Comparison of ENCODE assay signal across 21 cellular contexts in the genomic region with DNA sequence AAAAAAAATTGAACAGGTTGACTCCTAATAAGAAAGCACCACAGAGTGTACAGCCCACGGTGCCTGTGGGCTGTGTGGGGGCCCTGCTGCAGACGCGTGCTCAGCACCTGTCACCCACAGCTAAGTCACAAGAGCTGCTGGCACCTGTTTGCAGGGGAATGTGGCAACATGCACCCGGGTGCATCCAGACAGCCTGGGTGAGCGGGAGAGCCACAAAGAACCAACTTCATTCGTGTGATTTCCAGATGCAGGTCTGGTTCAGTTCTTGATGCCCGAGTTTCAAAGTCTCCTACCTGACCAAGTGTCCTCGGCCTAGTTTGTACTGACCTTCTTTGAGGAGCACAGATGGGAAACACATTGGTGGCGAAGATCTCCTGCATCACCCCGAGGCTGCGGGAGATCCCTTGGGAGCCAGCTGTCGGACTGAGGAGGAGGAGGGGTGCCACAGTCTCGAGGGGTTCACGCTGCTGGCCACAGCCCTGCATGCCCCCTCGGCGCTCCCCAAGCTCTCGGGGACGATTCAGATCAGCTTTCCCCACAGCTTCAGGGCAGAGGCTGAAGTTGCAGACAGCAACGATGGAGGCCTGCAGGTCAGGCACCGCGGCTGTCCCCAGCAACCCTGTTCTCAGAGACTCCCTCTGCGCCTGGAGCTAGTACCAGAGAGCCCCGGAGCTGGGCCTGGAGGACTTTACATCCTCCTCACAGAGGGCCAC. TPM values are rescaled to one million over a fixed set of nuclear protein-coding genes. Genes with fewer than 3 reads are reported as not detected.
DNase-seq lines count a peak whose midpoint lies in the region; ATAC-seq and TF ChIP-seq lines count a peak whose summit lies in the region.
"Had no signal": no experiment of that assay in that cellular context is flagged by ENCODE, and none has a peak within 500 bp of the region (broad histone marks: within the 10 kb centered on the region; RNA-seq: fewer than 3 reads in every experiment).

No MANE protein-coding gene starts in this region.

- H3K27me3 Mint-ChIP-seq in naive B cell, result no peaks in the 10 kb centered on the region
- H3K27me3 Mint-ChIP-seq: activated B cell treated with CpG ODN at 0.5 μM for 24 hours; activated T-helper 17 cell treated with anti-CD3 and anti-CD28 coated beads, Interleukin-2, amount 50 U/mL, for 72 hours had no signal

- H3K36me3 ChIP-seq in heart right ventricle, result peaks cover 0 to 82% (median 9%) of the 10 kb centered on the region in 9 donors

- DNase-seq in cardiac septum (ENCODE audit: low spot score) (peak; percentile 73), heart right ventricle (no peak), head of caudate nucleus (peak in 30 of 42 donors; percentile 36 to 86 (median 66)), naive B cell (no peak), NCI-H2196 (lab: John Stamatoyannopoulos, UW; ENCODE audit: unreplicated experiment) (no peak), NCI-H82 (lab: John Stamatoyannopoulos, UW) (no peak)
- no peak for DNase-seq in stimulated activated CD4-positive, alpha-beta T cell treated with anti-CD3 and anti-CD28 coated beads, Interleukin-1b, Interleukin-23, amount 100 ng/mL, for 48 hours
- DNase-seq: activated B cell treated with CpG ODN at 0.5 μM for 24 hours; DMS79; erythroblast; MG63; NCI-H1694 treated with DMSO at 0.1 percent for 48 hours; NK-92 treated with Interleukin-12 subunit alpha and Interleukin-12 subunit beta, amount 100 ng/mL, for 24 hours; stimulated activated CD4-positive, alpha-beta T cell treated with anti-CD3 and anti-CD28 coated beads, Interleukin-4, amount 100 ng/mL, for 1 hour; T-helper 9 cell had no signal

- H3K27ac Mint-ChIP-seq in naive B cell, result peak overlapping the region in 5 of 6 donors; percentile 39 to 87 (median 71)
- H3K27ac Mint-ChIP-seq: activated B cell treated with CpG ODN at 0.5 μM for 24 hours; activated T-helper 17 cell treated with anti-CD3 and anti-CD28 coated beads, Interleukin-2, amount 50 U/mL, for 72 hours had no signal

- H3K27me3 ChIP-seq in heart right ventricle, result no peaks in the 10 kb centered on the region
- H3K27me3 ChIP-seq: adrenal gland, dorsolateral prefrontal cortex, MG63 had no signal

- ATAC-seq in heart right ventricle, result no peak
- ATAC-seq in naive B cell (ENCODE audit: low read depth in 2 of 2), result peak in 1 of 2 donors; percentile 22
- no peak for ATAC-seq in HG03135 (IDR thresholded peaks at IDR 0.05; ENCODE audit: unreplicated experiment)
- ATAC-seq: activated T-helper 17 cell treated with anti-CD3 and anti-CD28 coated beads, Interleukin-2, amount 50 U/mL, for 72 hours had no signal

- no peak overlapping the region for H3K27ac ChIP-seq in heart right ventricle
- H3K27ac ChIP-seq: adrenal gland, dorsolateral prefrontal cortex had no signal

- no peak overlapping the region for H3K4me3 ChIP-seq in heart right ventricle
- H3K4me3 ChIP-seq: adrenal gland, dorsolateral prefrontal cortex, MG63 had no signal

- H3K9me3 ChIP-seq in heart right ventricle, result no peaks in the 10 kb centered on the region
- H3K9me3 ChIP-seq: adrenal gland, MG63 had no signal

- H3K9me3 Mint-ChIP-seq in naive B cell, result no peaks in the 10 kb centered on the region
- H3K9me3 Mint-ChIP-seq: activated B cell treated with CpG ODN at 0.5 μM for 24 hours; activated T-helper 17 cell treated with anti-CD3 and anti-CD28 coated beads, Interleukin-2, amount 50 U/mL, for 72 hours had no signal

- intact Hi-C loops in cardiac septum (cut with DNase I), result no loop called here
- intact Hi-C loops in heart right ventricle (cut with DNase I), result loop anchor here in 1 of 10 donors (10.0 kb wide), 1 partner anchor 82 kb away; no protein-coding TSS in a partner anchor
- intact Hi-C loops in head of caudate nucleus (cut with DNase I), result loop anchor here (10.0 kb wide), 1 partner anchor 122 kb away; the partner anchor contains the start of gene GNA12

- no peak overlapping the region for H3K4me3 Mint-ChIP-seq in naive B cell
- H3K4me3 Mint-ChIP-seq: activated B cell treated with CpG ODN at 0.5 μM for 24 hours; activated T-helper 17 cell treated with anti-CD3 and anti-CD28 coated beads, Interleukin-2, amount 50 U/mL, for 72 hours had no signal

- peaks cover 0 to 14% (median 0%) of the 10 kb centered on the region in 9 donors for H3K4me1 ChIP-seq in heart right ventricle

- 87% methylated on average over 23 of the region's 23 CpGs for WGBS in heart right ventricle, 2 donors

- peaks cover 17 to 35% (median 19%) of the 10 kb centered on the region in 3 donors for H3K4me1 Mint-ChIP-seq in naive B cell

- no peak for TF ChIP-seq CTCF in heart right ventricle (IDR thresholded peaks at IDR 0.05)

- peaks cover 0 to 8% of the 10 kb centered on the region in 2 donors for H3K36me3 Mint-ChIP-seq in naive B cell

RNA-seq across cellular contexts. Expression of gene AMZ1, which starts 35.3 kb away (rescaled TPM):
- total RNA-seq in cardiac septum, result 0.08 TPM
- under 1 TPM in 6 of 10 donors, not detected in 4; 0.04 to 0.11 (median 0.07) TPM for total RNA-seq in heart right ventricle
- under 1 TPM; 0.04 to 0.07 TPM for polyA plus RNA-seq in heart right ventricle
- 1 to 10 TPM in 5 of 6 donors, not detected in 1; 1.4 to 3.3 (median 2.7) TPM for polyA plus RNA-seq in naive B cell (ENCODE audit: low read depth in 6 of 6)
- total RNA-seq: activated CD8-positive, alpha-beta memory T cell treated with anti-CD3 and anti-CD28 coated beads for 36 hours; H4 had no signal

Comparison
In these comparisons a context has a peak if more than half of its experiments do, and no peak if none do; other contexts are left out.
1. DNase-seq: peak in cardiac septum (single experiment) and head of caudate nucleus (30 of 42); none in heart right ventricle (0 of 2), naive B cell (single experiment), stimulated activated CD4-positive, alpha-beta T cell treated with anti-CD3 and anti-CD28 coated beads, Interleukin-1b, Interleukin-23, amount 100 ng/mL, for 48 hours (single experiment), NCI-H2196 (single experiment) and NCI-H82 (single experiment).